In the genomic region with DNA sequence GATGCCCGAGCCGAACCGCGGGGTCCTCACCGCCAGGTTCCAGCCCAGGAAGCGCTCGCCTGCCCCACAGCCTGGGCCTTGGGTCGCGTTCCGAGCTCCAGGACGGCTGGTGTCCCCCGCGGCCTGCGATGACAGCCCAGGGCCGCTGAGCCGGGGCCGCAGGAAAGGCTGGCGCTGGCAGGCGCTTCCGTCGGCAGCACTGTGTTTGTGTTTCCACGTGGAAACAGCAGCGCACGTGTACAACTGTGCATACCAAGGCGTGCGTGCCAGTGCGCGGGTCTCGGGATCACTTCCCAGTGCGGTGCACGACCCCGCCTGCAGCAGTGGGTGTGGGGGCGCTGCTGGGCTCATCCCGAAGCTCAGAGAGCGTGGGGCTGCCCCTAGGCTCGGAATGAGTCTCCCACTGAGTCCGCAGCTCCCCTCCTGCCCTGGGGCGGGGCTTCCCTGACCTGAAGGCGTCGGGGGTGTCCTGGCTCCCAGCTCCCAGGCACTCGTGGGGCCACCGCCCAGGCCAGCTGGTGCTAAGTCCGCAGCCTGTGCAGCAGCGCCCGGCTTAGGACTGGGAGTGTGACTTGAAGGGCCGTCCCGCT, we compare ENCODE assay signal across 8 cellular contexts. TPM values are rescaled to one million over a fixed set of nuclear protein-coding genes. Genes with fewer than 3 reads are reported as not detected.
DNase-seq lines count a peak whose midpoint lies in the region; ATAC-seq and TF ChIP-seq lines count a peak whose summit lies in the region.
"Had no signal": no experiment of that assay in that cellular context is flagged by ENCODE, and none has a peak within 500 bp of the region (broad histone marks: within the 10 kb centered on the region; RNA-seq: fewer than 3 reads in every experiment).

No MANE protein-coding gene starts in this region.

- 23 to 52% methylated on average over 6 to 47 of the region's 47 CpGs for WGBS in body of pancreas, 2 donors

- H3K27me3 ChIP-seq in HUES48 (ENCODE audit: control insufficient read depth, insufficient read depth, low read length) (no peaks in the 10 kb centered on the region), body of pancreas (no peaks in the 10 kb centered on the region), layer of hippocampus (ENCODE audit: control insufficient read depth, insufficient read depth, low read length) (no peaks in the 10 kb centered on the region), stomach smooth muscle (ENCODE audit: control insufficient read depth in 1 of 2, insufficient read depth in 2 of 2, low read length in 2 of 2) (no peaks in the 10 kb centered on the region)

- TF ChIP-seq POLR2A in body of pancreas (IDR thresholded peaks at IDR 0.05): no peak

- intact Hi-C loops in body of pancreas (cut with DNase I): no loop called here

- H3K9me3 ChIP-seq in HUES48 (ENCODE audit: control insufficient read depth, insufficient read depth, low read length) (no peaks in the 10 kb centered on the region), body of pancreas (no peaks in the 10 kb centered on the region), stomach smooth muscle (ENCODE audit: control insufficient read depth in 2 of 2, low read length in 2 of 2) (no peaks in the 10 kb centered on the region)

- peak; percentile 51 for ATAC-seq in body of pancreas
- ATAC-seq in HG02840 (IDR thresholded peaks at IDR 0.05; ENCODE audit: low FRiP score, unreplicated experiment): no peak

- H3K36me3 ChIP-seq in HUES48 (ENCODE audit: control insufficient read depth, insufficient read depth, low read length) (peaks cover 20% of the 10 kb centered on the region), body of pancreas (replicated peaks in 1 of 2; ENCODE audit: insufficient read depth in 1 of 2, low read depth in 2 of 2) (peaks cover 9 to 12% of the 10 kb centered on the region in 2 donors), stomach smooth muscle (ENCODE audit: control insufficient read depth in 2 of 2, insufficient read depth in 2 of 2, low read length in 2 of 2) (peaks cover 11 to 17% of the 10 kb centered on the region in 2 donors)

- H3K27ac ChIP-seq in HUES48 (ENCODE audit: low read depth, low read length) (no peak overlapping the region), body of pancreas (peak overlapping the region in 2 of 4 donors; percentile 40 to 55), layer of hippocampus (ENCODE audit: low read depth, low read length) (peak overlapping the region; percentile 57), stomach smooth muscle (ENCODE audit: low read length) (peak overlapping the region; percentile 18)
- H3K27ac ChIP-seq: parathyroid adenoma had no signal

- H3K4me3 ChIP-seq in HUES48 (ENCODE audit: low read depth, low read length): peak overlapping the region; percentile 65
- H3K4me3 ChIP-seq in body of pancreas: no peak overlapping the region
- H3K4me3 ChIP-seq in stomach smooth muscle (ENCODE audit: low read length in 2 of 2): peak overlapping the region; percentile 58 to 73

- TF ChIP-seq CTCF in body of pancreas (IDR thresholded peaks at IDR 0.05): no peak

- peak in 3 of 4 donors; percentile 41 to 55 (median 45) for DNase-seq in body of pancreas
- no peak for DNase-seq in OCI-M1 (lab: John Stamatoyannopoulos, UW)
- no peak for DNase-seq in NCI-H2171 treated with DMSO at 0.1 percent for 48 hours (lab: John Stamatoyannopoulos, UW)

- H3K9ac ChIP-seq in HUES48 (ENCODE audit: low read depth, low read length) (peak overlapping the region; percentile 15; the same call in 1 of the 2 replicates), stomach smooth muscle (ENCODE audit: low read length in 2 of 2) (peak overlapping the region; percentile 21 to 59)
- H3K9ac ChIP-seq: parathyroid adenoma had no signal

- peaks cover 4% of the 10 kb centered on the region; the same call in 1 of the 2 replicates for H3K4me1 ChIP-seq in HUES48 (ENCODE audit: control insufficient read depth, insufficient read depth, low read length)
- H3K4me1 ChIP-seq in body of pancreas: peaks cover 15% of the 10 kb centered on the region
- peaks cover 9% of the 10 kb centered on the region for H3K4me1 ChIP-seq in stomach smooth muscle (ENCODE audit: control insufficient read depth, insufficient read depth, low read length)
- H3K4me1 ChIP-seq: parathyroid adenoma had no signal

RNA-seq across cellular contexts. Expression of gene AP5Z1, which starts 17.2 kb away (rescaled TPM):
- 10 to 100 TPM; 20.2 to 23.4 TPM for total RNA-seq in body of pancreas

Comparison
In these comparisons a context has a peak if more than half of its experiments do, and no peak if none do; other contexts are left out.
1. H3K4me3 ChIP-seq: peak in HUES48 (single experiment) and stomach smooth muscle (2 of 2); none in body of pancreas (0 of 2).
2. DNase-seq: peak in body of pancreas (3 of 4); none in OCI-M1 (single experiment) and NCI-H2171 treated with DMSO at 0.1 percent for 48 hours (single experiment).